ENCODE assay signal across 22 cellular contexts in the genomic region with DNA sequence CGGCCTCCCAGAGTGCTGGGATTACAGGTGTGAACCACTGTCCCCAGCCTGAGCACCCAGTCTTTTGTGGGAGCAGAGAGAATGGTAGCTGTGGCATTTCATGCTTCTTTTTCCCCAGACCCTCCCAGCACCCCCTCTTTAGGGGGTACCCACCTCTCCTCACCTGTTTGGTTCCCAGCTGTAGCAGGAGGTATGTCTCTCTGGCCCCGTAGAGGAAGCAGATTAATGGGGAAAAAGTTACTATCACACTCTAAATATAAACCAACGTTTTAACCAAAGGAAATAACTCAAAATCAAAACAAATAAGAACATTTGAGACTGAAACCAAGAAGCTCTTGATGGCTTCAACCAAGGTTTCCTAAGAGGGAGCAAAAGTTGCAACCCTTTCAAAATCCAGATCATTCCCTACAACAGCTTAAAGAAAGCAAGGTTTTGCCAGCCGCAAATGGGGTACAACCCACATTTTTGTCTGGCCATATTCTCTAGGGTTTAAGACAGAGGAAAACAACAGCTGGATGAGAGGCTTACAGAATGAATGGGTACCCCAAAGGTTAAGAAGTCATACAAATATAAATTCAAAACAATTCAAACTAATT.
A peak's percentile ranks its signal among the peaks of the same experiment; 100 is the strongest.
DNase-seq lines count a peak whose midpoint lies in the region; ATAC-seq, FAIRE-seq and TF ChIP-seq lines count a peak whose summit lies in the region.
"Had no signal": no experiment of that assay in that cellular context is flagged by ENCODE, and none has a peak within 500 bp of the region (broad histone marks: within the 10 kb centered on the region; RNA-seq: fewer than 3 reads in every experiment).

No MANE protein-coding gene starts in this region.

- ATAC-seq in stimulated activated effector memory CD8-positive, alpha-beta T cell treated with anti-CD3 and anti-CD28 coated beads, Interleukin-12 subunit alpha, Interleukin-12 subunit beta, amount 100 ng/mL, for 72 hours, result peak; percentile 51
- ATAC-seq: activated CD4-positive, CD25-positive, alpha-beta regulatory T cell treated with anti-CD3 and anti-CD28 coated beads, Interleukin-2, amount 50 U/mL, for 24 hours; HCT116; left ventricle myocardium superior; right cardiac atrium had no signal

- H4K20me1 ChIP-seq in Loucy (ENCODE audit: insufficient read depth, low read length, poor library complexity, severe bottlenecking), result peaks cover 5% of the 10 kb centered on the region

- no peaks in the 10 kb centered on the region for H3K9me3 ChIP-seq in Loucy (ENCODE audit: insufficient read depth, low read depth, low read length)

- no peak for FAIRE-seq in HTR-8/SVneo (lab: Jason Lieb, UNC)

- H3K27ac Mint-ChIP-seq in activated T-cell treated with anti-CD3 and anti-CD28 coated beads, Interleukin-2, amount 50 U/mL, for 24 hours, result peak overlapping the region; percentile 88
- H3K27ac Mint-ChIP-seq in activated naive CD8-positive, alpha-beta T cell, result peak overlapping the region; percentile 77
- H3K27ac Mint-ChIP-seq in stimulated activated effector memory CD8-positive, alpha-beta T cell treated with anti-CD3 and anti-CD28 coated beads, Interleukin-12 subunit alpha, Interleukin-12 subunit beta, amount 100 ng/mL, for 72 hours, result peak overlapping the region; percentile 91

- peaks cover 60% of the 10 kb centered on the region for H3K36me3 Mint-ChIP-seq in activated T-cell treated with anti-CD3 and anti-CD28 coated beads, Interleukin-2, amount 50 U/mL, for 24 hours (ENCODE audit: low read depth)
- H3K36me3 Mint-ChIP-seq in activated naive CD8-positive, alpha-beta T cell, result peaks cover 14% of the 10 kb centered on the region
- peaks cover 25% of the 10 kb centered on the region for H3K36me3 Mint-ChIP-seq in stimulated activated effector memory CD8-positive, alpha-beta T cell treated with anti-CD3 and anti-CD28 coated beads, Interleukin-12 subunit alpha, Interleukin-12 subunit beta, amount 100 ng/mL, for 72 hours

- peak overlapping the region; percentile 62 for H3K4me3 Mint-ChIP-seq in activated T-cell treated with anti-CD3 and anti-CD28 coated beads, Interleukin-2, amount 50 U/mL, for 24 hours
- H3K4me3 Mint-ChIP-seq in activated naive CD8-positive, alpha-beta T cell, result peak overlapping the region; percentile 81
- H3K4me3 Mint-ChIP-seq in stimulated activated effector memory CD8-positive, alpha-beta T cell treated with anti-CD3 and anti-CD28 coated beads, Interleukin-12 subunit alpha, Interleukin-12 subunit beta, amount 100 ng/mL, for 72 hours, result peak overlapping the region; percentile 65

- peaks cover 51% of the 10 kb centered on the region for H3K4me1 ChIP-seq in Loucy (ENCODE audit: insufficient read depth, low read length, poor library complexity, severe bottlenecking)

- no peaks in the 10 kb centered on the region for H3K27me3 Mint-ChIP-seq in activated T-cell treated with anti-CD3 and anti-CD28 coated beads, Interleukin-2, amount 50 U/mL, for 24 hours
- no peaks in the 10 kb centered on the region for H3K27me3 Mint-ChIP-seq in activated naive CD8-positive, alpha-beta T cell

- no peaks in the 10 kb centered on the region for H3K27me3 ChIP-seq in Loucy (ENCODE audit: insufficient read depth, low read length, poor library complexity, severe bottlenecking)

- H3K36me3 ChIP-seq in Loucy (ENCODE audit: insufficient read depth, low read length), result no peaks in the 10 kb centered on the region

- peak overlapping the region; percentile 29 for H3K9ac ChIP-seq in Loucy (ENCODE audit: low read depth, low read length, poor library complexity, severe bottlenecking)

- no peaks in the 10 kb centered on the region for H3K9me2 ChIP-seq in Loucy (replicated peaks; ENCODE audit: low read depth, low read length)

- no peak for DNase-seq in activated T-cell treated with anti-CD3 and anti-CD28 coated beads, Interleukin-2, amount 50 U/mL, for 24 hours
- no peak for DNase-seq in activated T-cell treated with anti-CD3 and anti-CD28 coated beads, Interleukin-2, amount 50 U/mL, for 1 hour
- DNase-seq in stimulated activated effector memory CD8-positive, alpha-beta T cell treated with anti-CD3 and anti-CD28 coated beads, Interleukin-12 subunit alpha, Interleukin-12 subunit beta, amount 100 ng/mL, for 72 hours (ENCODE audit: low spot score in 2 of 2), result no peak
- DNase-seq in effector CD4-positive, alpha-beta T cell, result no peak
- DNase-seq in GM19240 (ENCODE audit: insufficient read length, low spot score), result no peak
- DNase-seq in HTR-8/SVneo (ENCODE audit: insufficient read length, low spot score), result no peak
- DNase-seq: anterior cingulate cortex; cerebellar nuclear complex; DMS79 treated with DMSO at 0.1 percent for 48 hours; effector CD8-positive, alpha-beta T cell; glutamatergic neuron; left ventricle myocardium superior; NCI-H1092 treated with DMSO at 0.1 percent for 48 hours; NCI-H526; right cardiac atrium; SIG-M5; stimulated activated CD4-positive, alpha-beta T cell treated with anti-CD3 and anti-CD28 coated beads, Interleukin-15, amount 100 ng/mL, for 24 hours; stimulated activated naive CD4-positive, alpha-beta T cell treated with Interleukin-2 at 50 U/mL for 16 hours had no signal

- peak overlapping the region; percentile 45 for H3K4me3 ChIP-seq in Loucy (ENCODE audit: low read length, poor library complexity, severe bottlenecking)

- peaks cover 91% of the 10 kb centered on the region for H3K79me2 ChIP-seq in Loucy (ENCODE audit: insufficient read depth, low read length)

- H2AFZ ChIP-seq in Loucy (ENCODE audit: low read length), result no peak overlapping the region

- no peaks in the 10 kb centered on the region for H3F3A ChIP-seq in Loucy (ENCODE audit: low read depth)

- TF ChIP-seq CTCF in Loucy (conservative IDR thresholded peaks at IDR 0.05; ENCODE audit: low read length), result no peak

- H3K4me2 ChIP-seq in Loucy (ENCODE audit: low read depth, low read length, poor library complexity, severe bottlenecking), result peak overlapping the region; percentile 70

- peaks cover 80% of the 10 kb centered on the region for H3K4me1 Mint-ChIP-seq in activated T-cell treated with anti-CD3 and anti-CD28 coated beads, Interleukin-2, amount 50 U/mL, for 24 hours (ENCODE audit: low read depth)
- peaks cover 78% of the 10 kb centered on the region for H3K4me1 Mint-ChIP-seq in activated naive CD8-positive, alpha-beta T cell (ENCODE audit: low read depth)
- H3K4me1 Mint-ChIP-seq in stimulated activated effector memory CD8-positive, alpha-beta T cell treated with anti-CD3 and anti-CD28 coated beads, Interleukin-12 subunit alpha, Interleukin-12 subunit beta, amount 100 ng/mL, for 72 hours, result peaks cover 62% of the 10 kb centered on the region

- no peaks in the 10 kb centered on the region for H3K9me3 Mint-ChIP-seq in activated T-cell treated with anti-CD3 and anti-CD28 coated beads, Interleukin-2, amount 50 U/mL, for 24 hours
- H3K9me3 Mint-ChIP-seq in activated naive CD8-positive, alpha-beta T cell (ENCODE audit: low read depth), result no peaks in the 10 kb centered on the region
- no peaks in the 10 kb centered on the region for H3K9me3 Mint-ChIP-seq in stimulated activated effector memory CD8-positive, alpha-beta T cell treated with anti-CD3 and anti-CD28 coated beads, Interleukin-12 subunit alpha, Interleukin-12 subunit beta, amount 100 ng/mL, for 72 hours
